In genomic region chr3:38003371-38003816, GRCh38 we compare ENCODE assay signal across 1 cellular context.
TF ChIP-seq lines count a peak whose summit lies in the region.

No MANE protein-coding gene starts in this region.

TF ChIP-seq in HepG2, 621 proteins besides CTCF, POLR2A, EP300 and RAD21 (continued from another document and continues in another):
- no peak for TF ChIP-seq ATF2 (CRISPR knock-in tag; IDR thresholded peaks at IDR 0.05)
- TF ChIP-seq SRY (CRISPR knock-in tag; IDR thresholded peaks at IDR 0.05) = no peak
- no peak for TF ChIP-seq MLX (CRISPR knock-in tag; IDR thresholded peaks at IDR 0.05)
- TF ChIP-seq SUZ12 (IDR thresholded peaks at IDR 0.05; ENCODE audit: low read depth, low read length) = no peak
- TF ChIP-seq NR2F6 (IDR thresholded peaks at IDR 0.05) = no peak
- no peak for TF ChIP-seq NR2F6 (CRISPR knock-in tag; IDR thresholded peaks at IDR 0.05)
- TF ChIP-seq PTBP1 (IDR thresholded peaks at IDR 0.05; ENCODE audit: low read depth, low read length, poor library complexity, severe bottlenecking) = no peak
- no peak for TF ChIP-seq STAT5B (CRISPR knock-in tag; IDR thresholded peaks at IDR 0.05)
- no peak for TF ChIP-seq ZKSCAN1 (IDR thresholded peaks at IDR 0.05; ENCODE audit: low read length)
- no peak for TF ChIP-seq GFI1 (CRISPR knock-in tag; IDR thresholded peaks at IDR 0.05; ENCODE audit: borderline replicate concordance)
- no peak for TF ChIP-seq PCBP2 (optimal IDR thresholded peaks at IDR 0.05; ENCODE audit: low read depth, low read length, poor library complexity, severe bottlenecking)
- TF ChIP-seq ZNF83 (CRISPR knock-in tag; IDR thresholded peaks at IDR 0.05; ENCODE audit: borderline replicate concordance) = no peak
- TF ChIP-seq RERE (CRISPR knock-in tag; IDR thresholded peaks at IDR 0.05; ENCODE audit: low read depth) = no peak
- no peak for TF ChIP-seq ZBTB2 (CRISPR knock-in tag; IDR thresholded peaks at IDR 0.05; ENCODE audit: low read depth)
- TF ChIP-seq CBX2 (IDR thresholded peaks at IDR 0.05; ENCODE audit: low read depth, low read length) = no peak
- no peak for TF ChIP-seq CBX2 (CRISPR knock-in tag; IDR thresholded peaks at IDR 0.05; ENCODE audit: low read depth)
- TF ChIP-seq TCF12 (IDR thresholded peaks at IDR 0.05) = no peak
- no peak for TF ChIP-seq TCF12 (CRISPR knock-in tag; IDR thresholded peaks at IDR 0.05)
- peak; percentile 75; the same call in 1 of the 2 replicates for TF ChIP-seq ZNF878 (CRISPR knock-in tag; IDR thresholded peaks at IDR 0.05)
- TF ChIP-seq HNF1A (IDR thresholded peaks at IDR 0.05; ENCODE audit: low read depth) = no peak
- TF ChIP-seq HNF1A (CRISPR knock-in tag; IDR thresholded peaks at IDR 0.05; ENCODE audit: borderline replicate concordance) = no peak
- no peak for TF ChIP-seq MBNL3 (CRISPR knock-in tag; conservative IDR thresholded peaks at IDR 0.05)
- no peak for TF ChIP-seq SIN3A (IDR thresholded peaks at IDR 0.05; ENCODE audit: borderline replicate concordance, low read depth, low read length)
- TF ChIP-seq REL (CRISPR knock-in tag; conservative IDR thresholded peaks at IDR 0.05) = no peak
- TF ChIP-seq ZNF740 (CRISPR knock-in tag; IDR thresholded peaks at IDR 0.05) = no peak
- no peak for TF ChIP-seq ZNF629 (CRISPR knock-in tag; conservative IDR thresholded peaks at IDR 0.05)
- TF ChIP-seq MEF2D (CRISPR knock-in tag; IDR thresholded peaks at IDR 0.05) = no peak
- TF ChIP-seq TFE3 (CRISPR knock-in tag; IDR thresholded peaks at IDR 0.05) = no peak
- TF ChIP-seq JUN (CRISPR knock-in tag; IDR thresholded peaks at IDR 0.05) = no peak; the same call in 1 of the 2 replicates
- no peak for TF ChIP-seq FOXK2 (IDR thresholded peaks at IDR 0.05)
- TF ChIP-seq ZNF335 (CRISPR knock-in tag; IDR thresholded peaks at IDR 0.05) = no peak
- no peak for TF ChIP-seq HNRNPLL (IDR thresholded peaks at IDR 0.05; ENCODE audit: low read depth, low read length, poor library complexity, severe bottlenecking)
- no peak for TF ChIP-seq ZNF232 (CRISPR knock-in tag; IDR thresholded peaks at IDR 0.05; ENCODE audit: borderline replicate concordance)
- no peak for TF ChIP-seq TRAFD1 (CRISPR knock-in tag; IDR thresholded peaks at IDR 0.05; ENCODE audit: borderline replicate concordance)
- no peak for TF ChIP-seq DMTF1 (CRISPR knock-in tag; IDR thresholded peaks at IDR 0.05)
- peak; percentile 32; the same call in 1 of the 2 replicates for TF ChIP-seq AHR (CRISPR knock-in tag; IDR thresholded peaks at IDR 0.05)
- peak; percentile 45 for TF ChIP-seq TEAD3 (CRISPR knock-in tag; optimal IDR thresholded peaks at IDR 0.05; ENCODE audit: borderline replicate concordance)
- no peak for TF ChIP-seq HOXD1 (CRISPR knock-in tag; IDR thresholded peaks at IDR 0.05)
- 0 out of 2 replicates have a peak, but pooled peaks have one; percentile 11 for TF ChIP-seq CSRNP2 (CRISPR knock-in tag; conservative IDR thresholded peaks at IDR 0.05; ENCODE audit: low read depth)
